Comparison of ENCODE assay signal across 6 cellular contexts in the genomic region with DNA sequence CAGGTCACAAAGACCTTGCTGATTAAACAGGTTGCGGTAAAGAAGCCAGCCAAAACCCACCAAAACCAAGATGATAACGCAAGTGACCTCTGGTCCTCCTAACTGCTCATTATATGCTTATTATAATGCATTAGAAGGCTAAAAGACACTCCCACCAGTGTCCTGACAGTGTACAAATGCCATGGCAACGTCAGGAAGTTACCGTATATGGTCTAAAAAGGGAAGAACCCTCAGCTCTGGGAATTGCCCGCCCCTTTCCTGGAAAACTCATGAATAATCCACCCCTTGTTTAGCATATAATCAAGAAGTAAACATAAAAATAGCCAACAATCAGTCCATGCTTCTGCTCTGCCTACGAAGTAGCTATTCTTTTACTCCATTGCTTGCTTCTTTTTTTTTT.
"Had no signal": no experiment of that assay in that cellular context is flagged by ENCODE, and none has a peak within 500 bp of the region (broad histone marks: within the 10 kb centered on the region; RNA-seq: fewer than 3 reads in every experiment).

No MANE protein-coding gene starts in this region.

- H3K27me3 Mint-ChIP-seq: IgD-negative memory B cell had no signal

- FAIRE-seq: HTR-8/SVneo had no signal

- H3K9ac ChIP-seq: GM23248 had no signal

- H3K27ac Mint-ChIP-seq: IgD-negative memory B cell had no signal

- H2AFZ ChIP-seq: GM23248 had no signal

- H3K27ac ChIP-seq: GM23248 had no signal

- H3K4me3 Mint-ChIP-seq: H9, IgD-negative memory B cell had no signal

- H3K4me3 ChIP-seq: GM23248 had no signal

- DNase-seq: GM23248, H9, HCEC 1CT, KG1 had no signal
